ENCODE assay signal across 1 cellular context in the genomic region with DNA sequence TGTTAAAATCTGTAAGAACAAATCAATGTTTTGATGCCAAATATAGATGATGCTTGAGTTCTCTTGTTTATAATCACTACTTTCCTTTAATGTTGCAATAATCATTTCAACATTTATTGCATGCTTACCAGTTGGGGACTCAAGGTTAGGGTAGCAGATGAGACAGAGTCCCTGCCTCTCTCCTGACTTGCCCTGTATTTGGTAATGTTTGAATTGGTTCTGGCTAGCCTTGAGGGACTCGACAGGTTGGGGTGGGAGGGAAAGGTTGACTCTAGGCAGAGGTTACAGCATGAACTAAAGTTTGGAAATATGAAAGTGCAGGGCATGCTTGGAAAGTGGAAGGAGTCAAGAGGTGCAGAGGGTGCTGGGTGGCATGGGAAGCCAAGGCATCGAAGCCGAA.
TF ChIP-seq lines count a peak whose summit lies in the region.

No MANE protein-coding gene starts in this region.

TF ChIP-seq in GM23338, 12 proteins besides CTCF, POLR2A, EP300 and RAD21:
- TF ChIP-seq, protein P1, sequence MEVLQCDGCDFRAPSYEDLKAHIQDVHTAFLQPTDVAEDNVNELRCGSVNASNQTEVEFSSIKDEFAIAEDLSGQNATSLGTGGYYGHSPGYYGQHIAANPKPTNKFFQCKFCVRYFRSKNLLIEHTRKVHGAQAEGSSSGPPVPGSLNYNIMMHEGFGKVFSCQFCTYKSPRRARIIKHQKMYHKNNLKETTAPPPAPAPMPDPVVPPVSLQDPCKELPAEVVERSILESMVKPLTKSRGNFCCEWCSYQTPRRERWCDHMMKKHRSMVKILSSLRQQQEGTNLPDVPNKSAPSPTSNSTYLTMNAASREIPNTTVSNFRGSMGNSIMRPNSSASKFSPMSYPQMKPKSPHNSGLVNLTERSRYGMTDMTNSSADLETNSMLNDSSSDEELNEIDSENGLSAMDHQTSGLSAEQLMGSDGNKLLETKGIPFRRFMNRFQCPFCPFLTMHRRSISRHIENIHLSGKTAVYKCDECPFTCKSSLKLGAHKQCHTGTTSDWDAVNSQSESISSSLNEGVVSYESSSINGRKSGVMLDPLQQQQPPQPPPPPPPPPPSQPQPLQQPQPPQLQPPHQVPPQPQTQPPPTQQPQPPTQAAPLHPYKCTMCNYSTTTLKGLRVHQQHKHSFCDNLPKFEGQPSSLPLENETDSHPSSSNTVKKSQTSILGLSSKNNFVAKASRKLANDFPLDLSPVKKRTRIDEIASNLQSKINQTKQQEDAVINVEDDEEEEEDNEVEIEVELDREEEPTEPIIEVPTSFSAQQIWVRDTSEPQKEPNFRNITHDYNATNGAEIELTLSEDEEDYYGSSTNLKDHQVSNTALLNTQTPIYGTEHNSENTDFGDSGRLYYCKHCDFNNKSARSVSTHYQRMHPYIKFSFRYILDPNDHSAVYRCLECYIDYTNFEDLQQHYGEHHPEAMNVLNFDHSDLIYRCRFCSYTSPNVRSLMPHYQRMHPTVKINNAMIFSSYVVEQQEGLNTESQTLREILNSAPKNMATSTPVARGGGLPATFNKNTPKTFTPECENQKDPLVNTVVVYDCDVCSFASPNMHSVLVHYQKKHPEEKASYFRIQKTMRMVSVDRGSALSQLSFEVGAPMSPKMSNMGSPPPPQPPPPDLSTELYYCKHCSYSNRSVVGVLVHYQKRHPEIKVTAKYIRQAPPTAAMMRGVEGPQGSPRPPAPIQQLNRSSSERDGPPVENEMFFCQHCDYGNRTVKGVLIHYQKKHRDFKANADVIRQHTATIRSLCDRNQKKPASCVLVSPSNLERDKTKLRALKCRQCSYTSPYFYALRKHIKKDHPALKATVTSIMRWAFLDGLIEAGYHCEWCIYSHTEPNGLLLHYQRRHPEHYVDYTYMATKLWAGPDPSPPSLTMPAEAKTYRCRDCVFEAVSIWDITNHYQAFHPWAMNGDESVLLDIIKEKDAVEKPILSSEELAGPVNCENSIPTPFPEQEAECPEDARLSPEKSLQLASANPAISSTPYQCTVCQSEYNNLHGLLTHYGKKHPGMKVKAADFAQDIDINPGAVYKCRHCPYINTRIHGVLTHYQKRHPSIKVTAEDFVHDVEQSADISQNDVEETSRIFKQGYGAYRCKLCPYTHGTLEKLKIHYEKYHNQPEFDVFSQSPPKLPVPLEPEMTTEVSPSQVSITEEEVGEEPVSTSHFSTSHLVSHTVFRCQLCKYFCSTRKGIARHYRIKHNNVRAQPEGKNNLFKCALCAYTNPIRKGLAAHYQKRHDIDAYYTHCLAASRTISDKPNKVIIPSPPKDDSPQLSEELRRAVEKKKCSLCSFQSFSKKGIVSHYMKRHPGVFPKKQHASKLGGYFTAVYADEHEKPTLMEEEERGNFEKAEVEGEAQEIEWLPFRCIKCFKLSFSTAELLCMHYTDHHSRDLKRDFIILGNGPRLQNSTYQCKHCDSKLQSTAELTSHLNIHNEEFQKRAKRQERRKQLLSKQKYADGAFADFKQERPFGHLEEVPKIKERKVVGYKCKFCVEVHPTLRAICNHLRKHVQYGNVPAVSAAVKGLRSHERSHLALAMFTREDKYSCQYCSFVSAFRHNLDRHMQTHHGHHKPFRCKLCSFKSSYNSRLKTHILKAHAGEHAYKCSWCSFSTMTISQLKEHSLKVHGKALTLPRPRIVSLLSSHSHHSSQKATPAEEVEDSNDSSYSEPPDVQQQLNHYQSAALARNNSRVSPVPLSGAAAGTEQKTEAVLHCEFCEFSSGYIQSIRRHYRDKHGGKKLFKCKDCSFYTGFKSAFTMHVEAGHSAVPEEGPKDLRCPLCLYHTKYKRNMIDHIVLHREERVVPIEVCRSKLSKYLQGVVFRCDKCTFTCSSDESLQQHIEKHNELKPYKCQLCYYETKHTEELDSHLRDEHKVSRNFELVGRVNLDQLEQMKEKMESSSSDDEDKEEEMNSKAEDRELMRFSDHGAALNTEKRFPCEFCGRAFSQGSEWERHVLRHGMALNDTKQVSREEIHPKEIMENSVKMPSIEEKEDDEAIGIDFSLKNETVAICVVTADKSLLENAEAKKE (CRISPR knock-in tag; IDR thresholded peaks at IDR 0.05): no peak
- no peak for TF ChIP-seq EZH2 (IDR thresholded peaks at IDR 0.05; ENCODE audit: low read depth, unreplicated experiment)
- TF ChIP-seq STAT1 (IDR thresholded peaks at IDR 0.05; ENCODE audit: unreplicated experiment): no peak
- TF ChIP-seq CREB1 (CRISPR knock-in tag; IDR thresholded peaks at IDR 0.05; ENCODE audit: low read depth): no peak
- TF ChIP-seq REST (IDR thresholded peaks at IDR 0.05; ENCODE audit: unreplicated experiment): no peak
- no peak for TF ChIP-seq ZNF331 (CRISPR knock-in tag; IDR thresholded peaks at IDR 0.05; ENCODE audit: low read depth)
- TF ChIP-seq, protein P2, sequence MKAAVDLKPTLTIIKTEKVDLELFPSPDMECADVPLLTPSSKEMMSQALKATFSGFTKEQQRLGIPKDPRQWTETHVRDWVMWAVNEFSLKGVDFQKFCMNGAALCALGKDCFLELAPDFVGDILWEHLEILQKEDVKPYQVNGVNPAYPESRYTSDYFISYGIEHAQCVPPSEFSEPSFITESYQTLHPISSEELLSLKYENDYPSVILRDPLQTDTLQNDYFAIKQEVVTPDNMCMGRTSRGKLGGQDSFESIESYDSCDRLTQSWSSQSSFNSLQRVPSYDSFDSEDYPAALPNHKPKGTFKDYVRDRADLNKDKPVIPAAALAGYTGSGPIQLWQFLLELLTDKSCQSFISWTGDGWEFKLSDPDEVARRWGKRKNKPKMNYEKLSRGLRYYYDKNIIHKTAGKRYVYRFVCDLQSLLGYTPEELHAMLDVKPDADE (IDR thresholded peaks at IDR 0.05): no peak
- no peak for TF ChIP-seq JUNB (IDR thresholded peaks at IDR 0.05; ENCODE audit: unreplicated experiment)
- TF ChIP-seq EZH2phosphoT487 (IDR thresholded peaks at IDR 0.05; ENCODE audit: unreplicated experiment): no peak
- no peak for TF ChIP-seq NANOG (IDR thresholded peaks at IDR 0.05; ENCODE audit: borderline replicate concordance)
- no peak for TF ChIP-seq ZNF114 (CRISPR knock-in tag; IDR thresholded peaks at IDR 0.05)
- TF ChIP-seq POLR2AphosphoS5 (IDR thresholded peaks at IDR 0.05; ENCODE audit: low read depth): no peak
